In the genomic region with DNA sequence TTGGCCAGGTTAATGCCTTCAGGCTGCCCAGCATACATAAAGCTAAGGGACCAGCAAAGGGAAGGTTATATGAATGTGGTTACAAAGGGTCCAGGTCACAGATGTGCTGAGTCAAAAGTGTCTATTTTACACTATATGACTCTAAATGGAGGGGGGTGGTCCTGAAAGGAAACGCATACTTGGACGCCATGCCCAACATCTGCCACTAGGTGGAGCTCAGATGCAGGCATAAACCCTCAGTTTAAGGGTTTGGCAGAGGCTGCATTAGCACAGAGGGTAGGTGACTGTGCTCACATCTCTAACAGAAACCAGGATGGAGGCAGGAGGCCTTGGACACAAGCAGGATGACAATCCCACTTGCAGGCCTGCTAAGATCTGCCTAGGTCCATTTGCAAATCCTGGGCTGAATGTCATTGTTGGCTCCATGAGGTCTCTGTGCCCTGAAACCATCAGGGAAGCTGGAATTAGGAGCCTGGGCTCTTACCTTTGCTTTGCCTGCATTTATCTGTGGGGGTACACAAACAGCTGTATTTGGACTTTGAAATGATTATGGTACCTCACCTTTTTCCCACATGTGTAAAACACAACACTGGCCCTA, we compare ENCODE assay signal across 8 cellular contexts. TPM values are rescaled to one million over a fixed set of nuclear protein-coding genes. Genes with fewer than 3 reads are reported as not detected.
A peak's percentile ranks its signal among the peaks of the same experiment; 100 is the strongest.
DNase-seq lines count a peak whose midpoint lies in the region; ATAC-seq and TF ChIP-seq lines count a peak whose summit lies in the region.

No MANE protein-coding gene starts in this region.

- H3K36me3 ChIP-seq in Panc1 (ENCODE audit: control insufficient read depth, insufficient read depth, low read length) (no peaks in the 10 kb centered on the region), thyroid gland (no peaks in the 10 kb centered on the region)

- no peak overlapping the region for H3K4me3 ChIP-seq in Panc1 (ENCODE audit: low read depth in 2 of 2, low read length in 2 of 2)
- H3K4me3 ChIP-seq in fibroblast of pulmonary artery (replicated peaks; ENCODE audit: low read depth, low read length): no peak overlapping the region
- H3K4me3 ChIP-seq in thyroid gland (replicated peaks in 1 of 3): no peak overlapping the region

- TF ChIP-seq CTCF in AG09319 (IDR thresholded peaks at IDR 0.05; ENCODE audit: low read depth, low read length): peak; percentile 98
- TF ChIP-seq CTCF in Panc1 (IDR thresholded peaks at IDR 0.05): peak; percentile 86
- peak; percentile 98 for TF ChIP-seq CTCF in fibroblast of pulmonary artery (IDR thresholded peaks at IDR 0.05; ENCODE audit: low read length, missing control alignments)
- TF ChIP-seq CTCF in thyroid gland (IDR thresholded peaks at IDR 0.05): peak; percentile 84 to 95 (median 92)

- WGBS in thyroid gland, 2 donors: 0% methylated on average over 2 of the region's 2 CpGs

- in situ Hi-C loops in Panc1 (cut with HindIII; ENCODE audit: low pct_unique_long_range_greater_than_20kb, low sequenced_read_pairs): no loop called here

- BruUV-seq in Panc1 (replicated peaks; lab: Mats Ljungman, UMichigan): no TSS peak

- POLR2A ChIA-PET in Panc1 (lab: Charles Lee): no interaction called here

- no peaks in the 10 kb centered on the region for H3K9me3 ChIP-seq in Panc1 (ENCODE audit: control insufficient read depth, insufficient read depth, low read depth, low read length)
- H3K9me3 ChIP-seq in thyroid gland: no peaks in the 10 kb centered on the region

- H3K27me3 ChIP-seq in Panc1 (ENCODE audit: control insufficient read depth, insufficient read depth, low read length): peaks cover 5% of the 10 kb centered on the region; the same call in 1 of the 2 replicates
- no peaks in the 10 kb centered on the region for H3K27me3 ChIP-seq in thyroid gland

- intact Hi-C loops in Panc1 (cut with micrococcal nuclease; ENCODE audit: unreplicated experiment): loop anchor here (5.0 kb wide), 3 partner anchors 253 to 1302 kb away; no protein-coding TSS in a partner anchor
- intact Hi-C loops in thyroid gland (cut with DNase I): loop anchor here (5.0 to 10.0 kb wide), 3 partner anchors 394 to 1302 kb away; no protein-coding TSS in a partner anchor

- TF ChIP-seq POLR2A in thyroid gland (IDR thresholded peaks at IDR 0.05): no peak

- ATAC-seq in GM18861 (IDR thresholded peaks at IDR 0.05; ENCODE audit: unreplicated experiment): peak; percentile 65
- peak; percentile 84 for ATAC-seq in Panc1

- DNase-seq in AG09319 (ENCODE audit: extremely low read depth, low read depth) (peak; percentile 32), HuH-7.5 (ENCODE audit: low spot score) (peak; percentile 62), Panc1 (ENCODE audit: low read depth, low spot score) (peak; percentile 54), fibroblast of pulmonary artery (ENCODE audit: low read depth) (peak; percentile 79), nucleus accumbens (lab: John Stamatoyannopoulos, UW) (peak in 45 of 56 donors; percentile 2 to 80 (median 35)), thyroid gland (peak; percentile 71 to 72)
- peak; percentile 75 to 77 for DNase-seq in activated T-cell treated with anti-CD3 and anti-CD28 coated beads, Interleukin-2, amount 50 U/mL, for 48 hours

- CTCF ChIA-PET in Panc1 (lab: Charles Lee): interaction anchor here (0.7 to 0.8 kb wide), 2 partner anchors 633 to 1303 kb away, joined by 3 read pairs; no protein-coding TSS in a partner anchor

- no peaks in the 10 kb centered on the region for H3K4me1 ChIP-seq in Panc1 (ENCODE audit: control insufficient read depth, insufficient read depth, low read length)
- peaks cover 23 to 24% of the 10 kb centered on the region in 2 donors for H3K4me1 ChIP-seq in thyroid gland

- no peak overlapping the region for H3K27ac ChIP-seq in Panc1 (ENCODE audit: low read length)
- no peak overlapping the region for H3K27ac ChIP-seq in thyroid gland

RNA-seq across cellular contexts. Expression of a gene that starts 55.8 kb away (rescaled TPM):
- total RNA-seq in Panc1 (2021; ENCODE audit: unreplicated experiment): 24.9 TPM
- polyA plus RNA-seq in Panc1 (2012; ENCODE audit: insufficient read length): 11.5 TPM
- 10 to 100 TPM; 15.8 to 28.1 (median 23.4) TPM for total RNA-seq in thyroid gland
